Comparison of ENCODE assay signal across 15 cellular contexts in genomic region chr7:133575726-133576125, GRCh38.
DNase-seq lines count a peak whose midpoint lies in the region; ATAC-seq and TF ChIP-seq lines count a peak whose summit lies in the region.
"Had no signal": no experiment of that assay in that cellular context is flagged by ENCODE, and none has a peak within 500 bp of the region (broad histone marks: within the 10 kb centered on the region; RNA-seq: fewer than 3 reads in every experiment).

No MANE protein-coding gene starts in this region.

- ATAC-seq in HG03175 (IDR thresholded peaks at IDR 0.05; ENCODE audit: unreplicated experiment) (no peak), GM18873 (IDR thresholded peaks at IDR 0.05; ENCODE audit: low FRiP score, unreplicated experiment) (no peak)

- TF ChIP-seq CTCF in AG10803 (conservative IDR thresholded peaks at IDR 0.05; ENCODE audit: low read length), result no peak
- TF ChIP-seq CTCF in fibroblast of mammary gland (conservative IDR thresholded peaks at IDR 0.05; ENCODE audit: control insufficient read depth, insufficient read depth, low read depth, low read length), result no peak

- DNase-seq in AG10803 (ENCODE audit: low read depth) (peak; percentile 77), G401 (ENCODE audit: low spot score) (peak; percentile 95), SK-N-DZ (ENCODE audit: low spot score) (peak; percentile 67), fibroblast of mammary gland (ENCODE audit: low read depth) (peak; percentile 29), A172 (ENCODE audit: low spot score) (no peak)
- DNase-seq in stimulated activated CD4-positive, alpha-beta T cell treated with anti-CD3 and anti-CD28 coated beads, Interleukin-4, amount 100 ng/mL, for 1 hour, result no peak
- DNase-seq: activated CD4-positive, alpha-beta T cell treated with anti-CD3 and anti-CD28 coated beads, Interleukin-2, amount 50 U/mL, for 4 hours; activated naive CD4-positive, alpha-beta T cell treated with Interleukin-2 at 50 U/mL for 16 hours; KBM-7; NCI-H1048; pancreas; stimulated activated CD4-positive, alpha-beta T cell treated with anti-CD3 and anti-CD28 coated beads, Interleukin-2, amount 100 ng/mL, for 48 hours; T-helper 1 cell had no signal

- H3K4me3 ChIP-seq in AG10803 (ENCODE audit: low read length) (no peak overlapping the region; the same call in 1 of the 2 replicates), fibroblast of mammary gland (ENCODE audit: control insufficient read depth, low read depth, low read length) (no peak overlapping the region)
- H3K4me3 ChIP-seq: pancreas had no signal

- in situ Hi-C loops in G401 (cut with HindIII; ENCODE audit: low sequenced_read_pairs), result no loop called here

Comparison
In these comparisons a context has a peak if more than half of its experiments do, and no peak if none do; other contexts are left out.
1. DNase-seq: peak in AG10803 (single experiment), G401 (single experiment), SK-N-DZ (single experiment) and fibroblast of mammary gland (single experiment); none in A172 (single experiment) and stimulated activated CD4-positive, alpha-beta T cell treated with anti-CD3 and anti-CD28 coated beads, Interleukin-4, amount 100 ng/mL, for 1 hour (single experiment).